ENCODE assay signal across 8 cellular contexts in the genomic region with DNA sequence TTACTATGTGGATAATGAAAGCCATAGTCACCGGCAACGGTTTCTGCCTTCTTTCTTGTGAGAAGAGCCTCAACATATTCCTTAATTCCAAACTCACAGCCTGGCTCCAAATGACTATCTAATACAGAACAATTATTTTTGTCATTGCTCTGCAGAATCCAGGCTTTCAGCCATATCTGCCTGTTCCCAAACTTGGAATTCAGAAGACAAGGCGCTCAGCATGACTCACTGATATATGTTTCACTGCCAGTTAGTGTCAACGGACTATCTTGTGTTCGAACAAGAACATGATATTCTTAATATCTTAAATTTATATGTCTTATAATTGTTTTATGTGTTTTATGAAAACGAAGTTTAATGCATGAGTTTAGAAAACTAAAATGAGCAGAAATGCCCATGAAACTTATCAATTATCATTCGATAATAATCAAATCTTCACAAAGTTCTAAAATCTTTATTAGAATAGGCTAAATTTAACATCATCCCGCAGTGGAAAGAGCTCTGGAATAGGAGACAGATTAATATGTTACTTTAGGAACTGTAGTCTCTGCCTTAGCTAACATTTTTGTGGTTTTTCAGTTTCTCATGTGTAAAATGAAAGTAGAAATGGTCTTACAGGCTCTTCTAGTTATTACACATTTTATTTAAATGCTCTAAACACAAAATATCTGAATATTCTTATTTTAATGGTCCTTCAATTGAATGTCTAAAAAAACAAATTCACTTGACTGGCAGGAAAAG.
A peak's percentile ranks its signal among the peaks of the same experiment; 100 is the strongest.
DNase-seq lines count a peak whose midpoint lies in the region; ATAC-seq and TF ChIP-seq lines count a peak whose summit lies in the region.

No MANE protein-coding gene starts in this region.

- no peaks in the 10 kb centered on the region for H3K36me3 Mint-ChIP-seq in activated T-cell treated with anti-CD3 and anti-CD28 coated beads, Interleukin-2, amount 50 U/mL, for 4 hours (ENCODE audit: insufficient read depth)

- 0 out of 2 replicates have a peak, but pooled peaks cover 3% of the 10 kb centered on the region for H3F3A ChIP-seq in OCI-LY1 (ENCODE audit: insufficient read depth, low read length)

- H3K79me2 ChIP-seq in OCI-LY1 (ENCODE audit: insufficient read depth, low read length) (no peaks in the 10 kb centered on the region), osteoblast (ENCODE audit: insufficient read depth, low read length) (no peaks in the 10 kb centered on the region)

- H3K27me3 ChIP-seq in OCI-LY1 (ENCODE audit: insufficient read depth, low read length) (no peaks in the 10 kb centered on the region), osteoblast (ENCODE audit: insufficient read depth, low read length) (no peaks in the 10 kb centered on the region)

- no peak overlapping the region for H3K4me3 Mint-ChIP-seq in activated T-cell treated with anti-CD3 and anti-CD28 coated beads, Interleukin-2, amount 50 U/mL, for 4 hours

- ATAC-seq in GM18907 (IDR thresholded peaks at IDR 0.05; ENCODE audit: unreplicated experiment) = peak; percentile 92
- ATAC-seq in HG02763 (IDR thresholded peaks at IDR 0.05; ENCODE audit: unreplicated experiment) = peak; percentile 83
- no peak for ATAC-seq in activated T-cell treated with anti-CD3 and anti-CD28 coated beads, Interleukin-2, amount 50 U/mL, for 4 hours

- DNase-seq in osteoblast (ENCODE audit: insufficient read length, low spot score, missing footprints) (no peak), AML-193 (lab: John Stamatoyannopoulos, UW) (no peak), SIG-M5 (lab: John Stamatoyannopoulos, UW) (no peak)
- no peak for DNase-seq in activated T-cell treated with anti-CD3 and anti-CD28 coated beads, Interleukin-2, amount 50 U/mL, for 4 hours
- no peak for DNase-seq in stimulated activated CD8-positive, alpha-beta memory T cell treated with anti-CD3 and anti-CD28 coated beads, Interleukin-4, amount 100 ng/mL, for 48 hours

- no peaks in the 10 kb centered on the region for H3K9me2 ChIP-seq in OCI-LY1 (ENCODE audit: low read depth, low read length)

- H3K9me3 ChIP-seq in OCI-LY1 (ENCODE audit: low read length) = no peaks in the 10 kb centered on the region
- H3K9me3 ChIP-seq in osteoblast (ENCODE audit: low read depth, low read length) = no peaks in the 10 kb centered on the region

- H3K27me3 Mint-ChIP-seq in activated T-cell treated with anti-CD3 and anti-CD28 coated beads, Interleukin-2, amount 50 U/mL, for 4 hours (ENCODE audit: low read depth) = no peaks in the 10 kb centered on the region

- peaks cover 10% of the 10 kb centered on the region for H3K4me1 Mint-ChIP-seq in activated T-cell treated with anti-CD3 and anti-CD28 coated beads, Interleukin-2, amount 50 U/mL, for 4 hours (ENCODE audit: low read depth)

- H3K4me3 ChIP-seq in OCI-LY1 (ENCODE audit: low read depth, low read length, poor library complexity, severe bottlenecking) (no peak overlapping the region), osteoblast (ENCODE audit: insufficient read depth, low read length) (no peak overlapping the region)

- no peaks in the 10 kb centered on the region for H3K36me3 ChIP-seq in OCI-LY1 (ENCODE audit: insufficient read depth, low read length)
- no peaks in the 10 kb centered on the region for H3K36me3 ChIP-seq in osteoblast (ENCODE audit: insufficient read depth, low read length)

- no peak overlapping the region for H3K9ac ChIP-seq in OCI-LY1 (ENCODE audit: low read length)

- H3K9me3 Mint-ChIP-seq in activated T-cell treated with anti-CD3 and anti-CD28 coated beads, Interleukin-2, amount 50 U/mL, for 4 hours = no peaks in the 10 kb centered on the region

- TF ChIP-seq CTCF in OCI-LY1 (IDR thresholded peaks at IDR 0.05; ENCODE audit: low read length) (no peak), osteoblast (IDR thresholded peaks at IDR 0.05; ENCODE audit: extremely low read depth, low read depth, low read length) (no peak)

- H4K20me1 ChIP-seq in OCI-LY1 (ENCODE audit: insufficient read depth, low read length) (no peaks in the 10 kb centered on the region), osteoblast (ENCODE audit: insufficient read depth, low read length) (no peaks in the 10 kb centered on the region)

- H3K4me2 ChIP-seq in OCI-LY1 (ENCODE audit: low read length) (peak overlapping the region; percentile 59), osteoblast (ENCODE audit: insufficient read depth, low read length) (peak overlapping the region; percentile 66)

- H3K27ac ChIP-seq in OCI-LY1 (ENCODE audit: low read depth, low read length, poor library complexity, severe bottlenecking) = peak overlapping the region; percentile 70
- peak overlapping the region; percentile 64 for H3K27ac ChIP-seq in osteoblast (ENCODE audit: low read depth, low read length)

- H3K4me1 ChIP-seq in OCI-LY1 (ENCODE audit: insufficient read depth, low read length, severe bottlenecking) = peaks cover 38% of the 10 kb centered on the region
- peaks cover 28% of the 10 kb centered on the region for H3K4me1 ChIP-seq in osteoblast (ENCODE audit: insufficient read depth, low read length)

- H2AFZ ChIP-seq in OCI-LY1 (ENCODE audit: low read length) = peak overlapping the region; percentile 75; the same call in 1 of the 2 replicates
- H2AFZ ChIP-seq in osteoblast (ENCODE audit: low read length) = no peak overlapping the region

Comparison
In these comparisons a context has a peak if more than half of its experiments do, and no peak if none do; other contexts are left out.
1. ATAC-seq: peak in GM18907 (single experiment) and HG02763 (single experiment); none in activated T-cell treated with anti-CD3 and anti-CD28 coated beads, Interleukin-2, amount 50 U/mL, for 4 hours (0 of 2).